12 cellular contexts compared by ENCODE assay signal in genomic region chr11:26992031-26992541, GRCh38. TPM values are rescaled to one million over a fixed set of nuclear protein-coding genes. Genes with fewer than 3 reads are reported as not detected.
A peak's percentile ranks its signal among the peaks of the same experiment; 100 is the strongest.
DNase-seq lines count a peak whose midpoint lies in the region; ATAC-seq and TF ChIP-seq lines count a peak whose summit lies in the region.
"Had no signal": no experiment of that assay in that cellular context is flagged by ENCODE, and none has a peak within 500 bp of the region (broad histone marks: within the 10 kb centered on the region; RNA-seq: fewer than 3 reads in every experiment).

No MANE protein-coding gene starts in this region.

- ATAC-seq in left ventricle myocardium superior: peak; percentile 81
- no peak for ATAC-seq in stimulated activated naive CD8-positive, alpha-beta T cell treated with anti-CD3 and anti-CD28 coated beads, Interleukin-15, amount 100 ng/mL, for 72 hours
- no peak for ATAC-seq in HG02938 (IDR thresholded peaks at IDR 0.05; ENCODE audit: unreplicated experiment)

- H3K4me1 ChIP-seq in stomach (peaks cover 0 to 5% (median 2%) of the 10 kb centered on the region in 4 donors), MM.1S (ENCODE audit: low read length) (no peaks in the 10 kb centered on the region)
- H3K4me1 ChIP-seq: Caco-2 had no signal

- H3K36me3 ChIP-seq in stomach (no peaks in the 10 kb centered on the region), MM.1S (replicated peaks; ENCODE audit: insufficient read depth, low read length) (no peaks in the 10 kb centered on the region)

- BruUV-seq in MCF 10A (replicated peaks; lab: Mats Ljungman, UMichigan): no TSS peak

- H3K4me2 ChIP-seq in MM.1S (ENCODE audit: low read depth, low read length): no peak overlapping the region

- DNase-seq in HCEC 1CT: peak; percentile 95
- peak; percentile 86 for DNase-seq in MCF 10A (ENCODE audit: unreplicated experiment)
- no peak for DNase-seq in left ventricle myocardium superior
- no peak for DNase-seq in stomach
- DNase-seq in activated CD4-positive, CD25-positive, alpha-beta regulatory T cell treated with anti-CD3 and anti-CD28 coated beads, Interleukin-2, amount 50 U/mL, for 72 hours: no peak
- no peak for DNase-seq in stimulated activated naive CD8-positive, alpha-beta T cell treated with anti-CD3 and anti-CD28 coated beads, Interleukin-15, amount 100 ng/mL, for 72 hours
- DNase-seq in MM.1S: no peak
- DNase-seq: Caco-2, endodermal cell, mesendoderm had no signal

- H3K27ac ChIP-seq in stomach (peak overlapping the region in 4 of 5 donors; percentile 50 to 85 (median 81)), MM.1S (ENCODE audit: low read length) (no peak overlapping the region)
- H3K27ac ChIP-seq: VCaP had no signal

- WGBS in stomach, 5 donors: 47 to 75% (median 69%) methylated on average over 1 of the region's 1 CpG

- intact Hi-C loops in MCF 10A (cut with micrococcal nuclease) (loop anchor here (10.0 kb wide), 3 partner anchors 123 to 237 kb away; no protein-coding TSS in a partner anchor), left ventricle myocardium superior (cut with micrococcal nuclease) (no loop called here), stomach (cut with DNase I; ENCODE audit: low total_unique reads) (no loop called here)

- H4K20me1 ChIP-seq in MM.1S (ENCODE audit: insufficient read depth, low read length): no peaks in the 10 kb centered on the region

- peak overlapping the region; percentile 32 for H3K4me3 Mint-ChIP-seq in MCF 10A (ENCODE audit: unreplicated experiment)
- H3K4me3 Mint-ChIP-seq in stimulated activated naive CD8-positive, alpha-beta T cell treated with anti-CD3 and anti-CD28 coated beads, Interleukin-15, amount 100 ng/mL, for 72 hours: no peak overlapping the region
- H3K4me3 Mint-ChIP-seq: endodermal cell had no signal

- H3K9me3 Mint-ChIP-seq in MCF 10A (ENCODE audit: unreplicated experiment): no peaks in the 10 kb centered on the region
- no peaks in the 10 kb centered on the region for H3K9me3 Mint-ChIP-seq in stimulated activated naive CD8-positive, alpha-beta T cell treated with anti-CD3 and anti-CD28 coated beads, Interleukin-15, amount 100 ng/mL, for 72 hours
- H3K9me3 Mint-ChIP-seq: endodermal cell had no signal

- H3K4me3 ChIP-seq in stomach (no peak overlapping the region), MM.1S (ENCODE audit: low read length) (no peak overlapping the region)

- H3K27ac Mint-ChIP-seq in MCF 10A (ENCODE audit: low read depth, unreplicated experiment): no peak overlapping the region
- H3K27ac Mint-ChIP-seq in stimulated activated naive CD8-positive, alpha-beta T cell treated with anti-CD3 and anti-CD28 coated beads, Interleukin-15, amount 100 ng/mL, for 72 hours: no peak overlapping the region
- H3K27ac Mint-ChIP-seq: endodermal cell had no signal

- H3K4me1 Mint-ChIP-seq in MCF 10A (ENCODE audit: insufficient read depth, unreplicated experiment): peaks cover 42% of the 10 kb centered on the region
- H3K4me1 Mint-ChIP-seq in stimulated activated naive CD8-positive, alpha-beta T cell treated with anti-CD3 and anti-CD28 coated beads, Interleukin-15, amount 100 ng/mL, for 72 hours: no peaks in the 10 kb centered on the region

- CTCF ChIA-PET in MCF 10A (lab: Yijun Ruan, JAX): interaction anchor here (0.6 to 1.5 kb wide), 4 partner anchors 11 to 167 kb away, joined by 3 to 6 read pairs (median 3); no protein-coding TSS in a partner anchor

- POLR2A ChIA-PET in MCF 10A (lab: Yijun Ruan, JAX): interaction anchor here (0.7 to 2.5 kb wide), 9 partner anchors 8 to 215 kb away, joined by 3 to 16 read pairs (median 4); no protein-coding TSS in a partner anchor

- no peaks in the 10 kb centered on the region for H3K9me3 ChIP-seq in stomach
- no peaks in the 10 kb centered on the region for H3K9me3 ChIP-seq in MM.1S (replicated peaks; ENCODE audit: insufficient read depth, low read length)
- H3K9me3 ChIP-seq: Caco-2 had no signal

- no peak overlapping the region for H3K9ac ChIP-seq in MM.1S (ENCODE audit: low read length)

- no peak overlapping the region for H2AFZ ChIP-seq in MM.1S (ENCODE audit: low read length)

- no peaks in the 10 kb centered on the region for H3K9me2 ChIP-seq in MM.1S (replicated peaks; ENCODE audit: insufficient read depth, low read length)

- TF ChIP-seq POLR2A in stomach (IDR thresholded peaks at IDR 0.05): no peak

- H3K36me3 Mint-ChIP-seq in MCF 10A (ENCODE audit: insufficient read depth, unreplicated experiment): no peaks in the 10 kb centered on the region

- TF ChIP-seq EP300 in stomach (IDR thresholded peaks at IDR 0.05): no peak

- H3K27me3 Mint-ChIP-seq in MCF 10A (ENCODE audit: insufficient read depth, unreplicated experiment): no peaks in the 10 kb centered on the region
- peaks cover 7% of the 10 kb centered on the region for H3K27me3 Mint-ChIP-seq in stimulated activated naive CD8-positive, alpha-beta T cell treated with anti-CD3 and anti-CD28 coated beads, Interleukin-15, amount 100 ng/mL, for 72 hours

- H3K79me2 ChIP-seq in MM.1S (ENCODE audit: low read length): no peaks in the 10 kb centered on the region

- TF ChIP-seq CTCF in MCF 10A (IDR thresholded peaks at IDR 0.05; ENCODE audit: unreplicated experiment) (no peak), stomach (IDR thresholded peaks at IDR 0.05) (no peak), MM.1S (IDR thresholded peaks at IDR 0.05; ENCODE audit: low read length) (no peak)

- H3K27me3 ChIP-seq in stomach: peaks cover 0 to 9% (median 0%) of the 10 kb centered on the region in 3 donors
- no peaks in the 10 kb centered on the region for H3K27me3 ChIP-seq in MM.1S (replicated peaks; ENCODE audit: insufficient read depth, low read length)

- no peaks in the 10 kb centered on the region for H3F3A ChIP-seq in MM.1S (ENCODE audit: insufficient read depth, low read length)

RNA-seq across cellular contexts. Expression of gene FIBIN, which starts 1.8 kb away (rescaled TPM):
- total RNA-seq in MCF 10A (2022) (5.0 and 12.5 TPM in 2 replicates), left ventricle myocardium superior (6.8 TPM), stomach (10 to 100 TPM in 2 of 5 donors, 1 to 10 TPM in 3; 2.7 to 42.6 (median 4.5) TPM)
- 1 to 10 TPM; 3.9 to 9.2 (median 6.0) TPM for polyA plus RNA-seq in stomach
- total RNA-seq: endodermal cell had no signal

RNA-seq across cellular contexts. Expression of gene BBOX1, which starts 48.5 kb away (rescaled TPM):
- total RNA-seq in MCF 10A (2022) (0.33 TPM in 1 of 2 replicates, not detected in the other), left ventricle myocardium superior (not detected), stomach (1 to 10 TPM in 3 of 5 donors, not detected in 2; 2.3 to 6.7 (median 3.8) TPM)
- polyA plus RNA-seq in stomach: 1 to 10 TPM in 1 of 3 donors, under 1 TPM in 1, not detected in 1; 0.31 to 4.3 TPM
- total RNA-seq: Caco-2, endodermal cell had no signal

Comparison
In these comparisons a context has a peak if more than half of its experiments do, and no peak if none do; other contexts are left out.
1. DNase-seq: peak in HCEC 1CT (single experiment) and MCF 10A (single experiment); none in left ventricle myocardium superior (single experiment), stomach (single experiment), activated CD4-positive, CD25-positive, alpha-beta regulatory T cell treated with anti-CD3 and anti-CD28 coated beads, Interleukin-2, amount 50 U/mL, for 72 hours (single experiment), stimulated activated naive CD8-positive, alpha-beta T cell treated with anti-CD3 and anti-CD28 coated beads, Interleukin-15, amount 100 ng/mL, for 72 hours (0 of 2) and MM.1S (single experiment).